Comparison of ENCODE assay signal across 1 cellular context in genomic region chr11:35304900-35305299, GRCh38.
TF ChIP-seq lines count a peak whose summit lies in the region.

No MANE protein-coding gene starts in this region.

TF ChIP-seq in IMR-90, 13 proteins besides CTCF, POLR2A, EP300 and RAD21 (continued from another document):
- TF ChIP-seq ELK1 (IDR thresholded peaks at IDR 0.05; ENCODE audit: borderline replicate concordance, low read depth, low read length) (no peak), MAZ (IDR thresholded peaks at IDR 0.05; ENCODE audit: borderline replicate concordance, low read depth, low read length) (no peak), CHD1 (IDR thresholded peaks at IDR 0.05; ENCODE audit: low read depth, low read length) (no peak), RFX5 (IDR thresholded peaks at IDR 0.05; ENCODE audit: low read depth, low read length) (no peak), USF2 (IDR thresholded peaks at IDR 0.05; ENCODE audit: low read depth, low read length) (no peak), MAFK (IDR thresholded peaks at IDR 0.05; ENCODE audit: low read depth, low read length) (no peak), RCOR1 (IDR thresholded peaks at IDR 0.05; ENCODE audit: insufficient replicate concordance, low read length) (no peak)
